In genomic region chr1:155860939-155861496, GRCh38 we compare ENCODE assay signal across 8 cellular contexts. TPM values are rescaled to one million over a fixed set of nuclear protein-coding genes. Genes with fewer than 3 reads are reported as not detected.
DNase-seq lines count a peak whose midpoint lies in the region; ATAC-seq and TF ChIP-seq lines count a peak whose summit lies in the region.

No MANE protein-coding gene starts in this region.

- H3K9me3 ChIP-seq in OCI-LY7 (ENCODE audit: low read length), result no peaks in the 10 kb centered on the region
- no peaks in the 10 kb centered on the region for H3K9me3 ChIP-seq in fibroblast of lung (ENCODE audit: control insufficient read depth, insufficient read depth, low read depth, low read length)

- no peaks in the 10 kb centered on the region for H4K20me1 ChIP-seq in OCI-LY7 (ENCODE audit: insufficient read depth, low read length)
- no peaks in the 10 kb centered on the region for H4K20me1 ChIP-seq in fibroblast of lung (ENCODE audit: control insufficient read depth, extremely low read depth, insufficient read depth, low read length)

- no peaks in the 10 kb centered on the region for H3K27me3 ChIP-seq in fibroblast of lung (ENCODE audit: control insufficient read depth, insufficient read depth, low read length)

- peak overlapping the region; percentile 73 for H3K9ac ChIP-seq in fibroblast of lung (ENCODE audit: insufficient read depth, low read length)

- intact Hi-C loops in OCI-LY7 (cut with micrococcal nuclease; ENCODE audit: unreplicated experiment), result loop anchor here (1.0 kb wide), 1 partner anchor 21 kb away; no protein-coding TSS in a partner anchor

- ATAC-seq in omental fat pad (ENCODE audit: low FRiP score) (no peak), HG03139 (IDR thresholded peaks at IDR 0.05; ENCODE audit: unreplicated experiment) (no peak)

- TF ChIP-seq CTCF in GM12864 (IDR thresholded peaks at IDR 0.05; ENCODE audit: low read depth, low read length, missing control alignments), result no peak
- TF ChIP-seq CTCF in OCI-LY7 (conservative IDR thresholded peaks at IDR 0.05; ENCODE audit: low read length), result no peak
- no peak for TF ChIP-seq CTCF in fibroblast of lung (conservative IDR thresholded peaks at IDR 0.05 in 1 of 2, IDR thresholded peaks at IDR 0.05 in 1 of 2; ENCODE audit: low read depth in 1 of 2, low read length in 2 of 2)
- no peak for TF ChIP-seq CTCF in omental fat pad (IDR thresholded peaks at IDR 0.05)

- POLR2A ChIA-PET in OCI-LY7 (lab: Charles Lee), result interaction anchor here (0.6 to 6.2 kb wide), 5 partner anchors 11 to 865 kb away, joined by 3 to 46 read pairs (median 5); no protein-coding TSS in a partner anchor

- H3K4me3 ChIP-seq in GM12864 (ENCODE audit: low read depth, low read length) (peak overlapping the region; percentile 18; the same call in 1 of the 2 replicates), OCI-LY7 (ENCODE audit: low read depth, low read length, poor library complexity, severe bottlenecking) (peak overlapping the region; percentile 79), fibroblast of lung (replicated peaks in 1 of 4; ENCODE audit: control extremely low read depth in 1 of 4, insufficient read depth in 1 of 4, low read depth in 3 of 4, low read length in 4 of 4) (peak overlapping the region; percentile 64 to 75 (median 70)), skeletal muscle cell (ENCODE audit: low read depth, low read length) (peak overlapping the region; percentile 54)

- BruUV-seq in OCI-LY7 (replicated peaks; lab: Mats Ljungman, UMichigan), result TSS peak; percentile 59

- peaks cover 41% of the 10 kb centered on the region for H3K36me3 ChIP-seq in OCI-LY7 (ENCODE audit: insufficient read depth, low read length)
- H3K36me3 ChIP-seq in fibroblast of lung (ENCODE audit: control insufficient read depth, insufficient read depth, low read length), result no peaks in the 10 kb centered on the region

- H3K9me2 ChIP-seq in OCI-LY7 (ENCODE audit: insufficient read depth, low read length), result no peaks in the 10 kb centered on the region

- CTCF ChIA-PET in OCI-LY7 (lab: Charles Lee; ENCODE audit: unreplicated experiment), result no interaction called here

- DNase-seq in GM12864 (ENCODE audit: low read depth), result no peak
- no peak for DNase-seq in OCI-LY7 (ENCODE audit: low spot score)
- no peak for DNase-seq in fibroblast of lung (ENCODE audit: low read depth in 2 of 2)
- no peak for DNase-seq in skeletal muscle cell (ENCODE audit: low read depth)
- DNase-seq in omental fat pad (ENCODE audit: low spot score), result no peak
- DNase-seq in GOT3 (lab: John Stamatoyannopoulos, UW), result no peak
- DNase-seq in NCI-H226, result no peak

- peaks cover 84% of the 10 kb centered on the region for H3K79me2 ChIP-seq in OCI-LY7 (ENCODE audit: insufficient read depth, low read depth, low read length)
- H3K79me2 ChIP-seq in fibroblast of lung (ENCODE audit: control insufficient read depth, insufficient read depth, low read length), result peaks cover 12% of the 10 kb centered on the region

- H2AFZ ChIP-seq in OCI-LY7 (ENCODE audit: low read length) (no peak overlapping the region; the same call in 1 of the 2 replicates), fibroblast of lung (ENCODE audit: low read length) (peak overlapping the region; percentile 64)

- H3K4me1 ChIP-seq in OCI-LY7 (ENCODE audit: insufficient read depth, low read length, poor library complexity, severe bottlenecking) (peaks cover 56% of the 10 kb centered on the region), fibroblast of lung (ENCODE audit: control insufficient read depth, extremely low read depth, insufficient read depth, low read length) (peaks cover 2% of the 10 kb centered on the region)

- peak overlapping the region; percentile 82 for H3K4me2 ChIP-seq in OCI-LY7 (ENCODE audit: low read length)
- H3K4me2 ChIP-seq in fibroblast of lung (ENCODE audit: extremely low read depth, insufficient read depth, low read length), result peak overlapping the region; percentile 77

- H3K27ac ChIP-seq in OCI-LY7 (ENCODE audit: low read depth, low read length, poor library complexity, severe bottlenecking) (peak overlapping the region; percentile 65), fibroblast of lung (ENCODE audit: insufficient read depth, low read length) (peak overlapping the region; percentile 94)

RNA-seq across cellular contexts. Expression of gene SYT11, which starts 1.7 kb away (rescaled TPM):
- total RNA-seq in OCI-LY7 (2014; rRNA removed; shearing (Covaris generic)), result 41.6 and 41.8 TPM in 2 replicates
- total RNA-seq in OCI-LY7 (2022) (56.8 and 60.8 TPM in 2 replicates), fibroblast of lung (30.3 and 71.3 TPM in 2 replicates), omental fat pad (10 to 100 TPM in 1 of 4 donors, 1 to 10 TPM in 3; 4.2 to 11.2 (median 6.2) TPM)
- 36.8 and 53.7 TPM in 2 replicates for polyA plus RNA-seq in fibroblast of lung
- polyA plus RNA-seq in fibroblast of lung (2012), result 26.3 and 36.3 TPM in 2 replicates
- 43.6 and 62.1 TPM in 2 replicates for polyA minus RNA-seq in fibroblast of lung (ENCODE audit: low replicate concordance)

RNA-seq across cellular contexts. Expression of gene GON4L, which starts 4.0 kb away (rescaled TPM):
- total RNA-seq in OCI-LY7 (2014; rRNA removed; shearing (Covaris generic)), result 44.9 and 46.0 TPM in 2 replicates
- total RNA-seq in OCI-LY7 (2022) (78.0 and 80.0 TPM in 2 replicates), fibroblast of lung (22.1 and 30.9 TPM in 2 replicates), omental fat pad (10 to 100 TPM; 21.5 to 52.0 (median 37.9) TPM)
- polyA plus RNA-seq in fibroblast of lung, result 20.2 and 20.3 TPM in 2 replicates
- polyA plus RNA-seq in fibroblast of lung (2012), result 13.5 and 14.9 TPM in 2 replicates
- 59.1 and 61.6 TPM in 2 replicates for polyA minus RNA-seq in fibroblast of lung (ENCODE audit: low replicate concordance)

RNA-seq across cellular contexts. Expression of gene RIT1, which starts 50.1 kb away (rescaled TPM):
- total RNA-seq in OCI-LY7 (2014; rRNA removed; shearing (Covaris generic)), result 15.9 and 17.2 TPM in 2 replicates
- total RNA-seq in OCI-LY7 (2022) (20.8 and 21.0 TPM in 2 replicates), fibroblast of lung (25.2 and 33.4 TPM in 2 replicates), omental fat pad (10 to 100 TPM; 27.1 to 38.5 (median 32.9) TPM)
- polyA plus RNA-seq in fibroblast of lung, result 51.0 and 56.8 TPM in 2 replicates
- polyA plus RNA-seq in fibroblast of lung (2012), result 27.7 and 28.5 TPM in 2 replicates
- polyA minus RNA-seq in fibroblast of lung (ENCODE audit: low replicate concordance), result 7.9 and 10.4 TPM in 2 replicates

Comparison
In these comparisons a context has a peak if more than half of its experiments do, and no peak if none do; other contexts are left out.
1. H3K4me3 ChIP-seq: peak in every context shown above with its lines; median percentile 79 in OCI-LY7; 70 in fibroblast of lung; 54 in skeletal muscle cell; 18 in GM12864.